In genomic region chr6:34346175-34347119, GRCh38 we compare ENCODE assay signal across 2 cellular contexts.
TF ChIP-seq lines count a peak whose summit lies in the region.

No MANE protein-coding gene starts in this region.

TF ChIP-seq in HEK293, 187 proteins besides CTCF, POLR2A, EP300 and RAD21 (continued from another document):
- TF ChIP-seq, protein P1, sequence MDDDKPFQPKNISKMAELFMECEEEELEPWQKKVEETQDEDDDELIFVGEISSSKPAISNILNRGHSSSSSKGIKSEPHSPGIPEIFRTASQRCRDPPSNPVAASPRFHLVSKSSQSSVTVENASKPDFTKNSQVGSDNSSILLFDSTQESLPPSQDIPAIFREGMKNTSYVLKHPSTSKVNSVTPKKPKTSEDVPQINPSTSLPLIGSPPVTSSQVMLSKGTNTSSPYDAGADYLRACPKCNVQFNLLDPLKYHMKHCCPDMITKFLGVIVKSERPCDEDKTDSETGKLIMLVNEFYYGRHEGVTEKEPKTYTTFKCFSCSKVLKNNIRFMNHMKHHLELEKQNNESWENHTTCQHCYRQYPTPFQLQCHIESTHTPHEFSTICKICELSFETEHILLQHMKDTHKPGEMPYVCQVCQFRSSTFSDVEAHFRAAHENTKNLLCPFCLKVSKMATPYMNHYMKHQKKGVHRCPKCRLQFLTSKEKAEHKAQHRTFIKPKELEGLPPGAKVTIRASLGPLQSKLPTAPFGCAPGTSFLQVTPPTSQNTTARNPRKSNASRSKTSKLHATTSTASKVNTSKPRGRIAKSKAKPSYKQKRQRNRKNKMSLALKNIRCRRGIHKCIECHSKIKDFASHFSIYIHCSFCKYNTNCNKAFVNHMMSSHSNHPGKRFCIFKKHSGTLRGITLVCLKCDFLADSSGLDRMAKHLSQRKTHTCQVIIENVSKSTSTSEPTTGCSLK (tag by site-specific recombination; IDR thresholded peaks at IDR 0.05), result no peak
- TF ChIP-seq ZNF175 (tag by site-specific recombination; IDR thresholded peaks at IDR 0.05) (no peak), ZNF501 (tag by site-specific recombination; IDR thresholded peaks at IDR 0.05) (no peak)

TF ChIP-seq in K562, 482 proteins besides CTCF, POLR2A, EP300 and RAD21 (continued from another document):
- TF ChIP-seq ZBTB26 (CRISPR knock-in tag; IDR thresholded peaks at IDR 0.05), result no peak
- peak; percentile 6 for TF ChIP-seq RBM25 (IDR thresholded peaks at IDR 0.05; ENCODE audit: low read depth, low read length, severe bottlenecking)
- TF ChIP-seq MAFF (IDR thresholded peaks at IDR 0.05; ENCODE audit: low read length), result no peak
- no peak for TF ChIP-seq PHF20 (IDR thresholded peaks at IDR 0.05; ENCODE audit: partially characterized antibody)
- TF ChIP-seq, protein P2, sequence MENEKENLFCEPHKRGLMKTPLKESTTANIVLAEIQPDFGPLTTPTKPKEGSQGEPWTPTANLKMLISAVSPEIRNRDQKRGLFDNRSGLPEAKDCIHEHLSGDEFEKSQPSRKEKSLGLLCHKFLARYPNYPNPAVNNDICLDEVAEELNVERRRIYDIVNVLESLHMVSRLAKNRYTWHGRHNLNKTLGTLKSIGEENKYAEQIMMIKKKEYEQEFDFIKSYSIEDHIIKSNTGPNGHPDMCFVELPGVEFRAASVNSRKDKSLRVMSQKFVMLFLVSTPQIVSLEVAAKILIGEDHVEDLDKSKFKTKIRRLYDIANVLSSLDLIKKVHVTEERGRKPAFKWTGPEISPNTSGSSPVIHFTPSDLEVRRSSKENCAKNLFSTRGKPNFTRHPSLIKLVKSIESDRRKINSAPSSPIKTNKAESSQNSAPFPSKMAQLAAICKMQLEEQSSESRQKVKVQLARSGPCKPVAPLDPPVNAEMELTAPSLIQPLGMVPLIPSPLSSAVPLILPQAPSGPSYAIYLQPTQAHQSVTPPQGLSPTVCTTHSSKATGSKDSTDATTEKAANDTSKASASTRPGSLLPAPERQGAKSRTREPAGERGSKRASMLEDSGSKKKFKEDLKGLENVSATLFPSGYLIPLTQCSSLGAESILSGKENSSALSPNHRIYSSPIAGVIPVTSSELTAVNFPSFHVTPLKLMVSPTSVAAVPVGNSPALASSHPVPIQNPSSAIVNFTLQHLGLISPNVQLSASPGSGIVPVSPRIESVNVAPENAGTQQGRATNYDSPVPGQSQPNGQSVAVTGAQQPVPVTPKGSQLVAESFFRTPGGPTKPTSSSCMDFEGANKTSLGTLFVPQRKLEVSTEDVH (IDR thresholded peaks at IDR 0.05; ENCODE audit: low read depth, partially characterized antibody), result no peak
- TF ChIP-seq HNRNPUL1 (IDR thresholded peaks at IDR 0.05; ENCODE audit: low read length), result no peak
- TF ChIP-seq ZNF121 (CRISPR knock-in tag; conservative IDR thresholded peaks at IDR 0.05), result peak; percentile 89
- no peak for TF ChIP-seq ELF4 (CRISPR knock-in tag; IDR thresholded peaks at IDR 0.05)
- TF ChIP-seq SUPT5H (IDR thresholded peaks at IDR 0.05), result no peak
- TF ChIP-seq CC2D1A (IDR thresholded peaks at IDR 0.05), result no peak
- TF ChIP-seq ZNF232 (CRISPR knock-in tag; IDR thresholded peaks at IDR 0.05), result no peak
